In the genomic region with DNA sequence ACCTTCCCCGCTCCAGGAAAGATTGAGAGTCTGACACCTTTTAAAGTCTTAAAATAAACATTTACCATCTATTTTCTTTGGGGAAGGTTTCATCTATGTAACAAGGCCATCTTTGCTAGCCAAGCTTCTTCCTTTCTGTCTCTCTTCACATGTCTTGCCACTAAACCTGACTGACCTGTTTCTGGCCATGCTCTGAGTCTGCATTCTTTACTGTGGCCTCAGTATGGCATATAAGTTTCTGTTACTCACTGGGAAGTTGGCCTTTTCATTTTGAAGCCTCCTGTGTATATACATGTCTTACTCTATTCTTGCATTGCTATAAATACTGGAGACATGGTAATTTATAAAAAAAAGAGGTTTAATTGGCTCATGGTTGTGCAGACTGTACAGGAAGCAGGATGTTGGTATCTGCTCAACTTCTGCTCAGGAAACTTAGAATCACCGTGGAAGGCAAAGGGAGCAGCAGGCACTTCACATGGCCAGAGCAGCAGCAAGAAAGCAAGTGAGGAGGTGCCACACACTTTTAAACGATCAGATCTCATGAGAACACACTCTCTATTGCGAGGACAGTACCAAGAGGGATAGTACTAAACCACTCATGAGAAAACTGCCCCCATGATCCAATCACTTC, we compare ENCODE assay signal across 15 cellular contexts. TPM values are rescaled to one million over a fixed set of nuclear protein-coding genes. Genes with fewer than 3 reads are reported as not detected.
A peak's percentile ranks its signal among the peaks of the same experiment; 100 is the strongest.
DNase-seq lines count a peak whose midpoint lies in the region; ATAC-seq, FAIRE-seq and TF ChIP-seq lines count a peak whose summit lies in the region.
"Had no signal": no experiment of that assay in that cellular context is flagged by ENCODE, and none has a peak within 500 bp of the region (broad histone marks: within the 10 kb centered on the region; RNA-seq: fewer than 3 reads in every experiment).

No MANE protein-coding gene starts in this region.

- H3K9ac ChIP-seq in H9 (ENCODE audit: extremely low read depth, insufficient read length, low read length) = no peak overlapping the region

- H2BK12ac ChIP-seq in H9 (ENCODE audit: insufficient read length, low read depth, low read length) = peak overlapping the region; percentile 50

- no peaks in the 10 kb centered on the region for H3K23me2 ChIP-seq in H9 (ENCODE audit: insufficient read length, low read depth, low read length, poor library complexity, severe bottlenecking)

- H4K20me1 ChIP-seq in H9 (ENCODE audit: control insufficient read depth, insufficient read depth, insufficient read length) = no peaks in the 10 kb centered on the region

- no peak overlapping the region for H4K5ac ChIP-seq in H9 (ENCODE audit: insufficient read length, low read depth, low read length)

- H3K27me3 Mint-ChIP-seq in CD4-positive, alpha-beta T cell = no peaks in the 10 kb centered on the region
- H3K27me3 Mint-ChIP-seq in H9 (ENCODE audit: low read depth) (no peaks in the 10 kb centered on the region; the same call in 1 of the 2 replicates), WTC11 (ENCODE audit: low read depth) (no peaks in the 10 kb centered on the region)

- H3K18ac ChIP-seq in H9 (ENCODE audit: insufficient read length, low read depth, low read length) = peak overlapping the region; percentile 70

- peaks cover 6% of the 10 kb centered on the region; the same call in 1 of the 2 replicates for H3K4me1 ChIP-seq in H9 (ENCODE audit: insufficient read depth, low read length)
- H3K4me1 ChIP-seq: thyroid gland had no signal

- WGBS in H9 (ENCODE audit: extremely low coverage, insufficient read length, low lambda C conversion rate) = no CpG with 5 or more reads among the region's 4 CpGs

- H3K4me2 ChIP-seq in H9 (ENCODE audit: insufficient read depth, insufficient read length, low read length) = no peak overlapping the region

- H3K9me3 ChIP-seq in CD4-positive, alpha-beta T cell (ENCODE audit: control insufficient read depth, low read length) = no peaks in the 10 kb centered on the region
- H3K9me3 ChIP-seq in H9 (ENCODE audit: control insufficient read depth, low read depth, low read length) = no peaks in the 10 kb centered on the region
- H3K9me3 ChIP-seq: thyroid gland had no signal

- H3K36me3 Mint-ChIP-seq in CD4-positive, alpha-beta T cell (ENCODE audit: low read depth) = peaks cover 38% of the 10 kb centered on the region
- peaks cover 23 to 30% (median 25%) of the 10 kb centered on the region in 3 experiments; a peak in 6 of 7 replicates for H3K36me3 Mint-ChIP-seq in H9 (ENCODE audit: insufficient read depth in 1 of 3, low read depth in 3 of 3)
- peaks cover 22% of the 10 kb centered on the region for H3K36me3 Mint-ChIP-seq in WTC11

- no peak overlapping the region for H3K56ac ChIP-seq in H9 (ENCODE audit: insufficient read length, low read depth, low read length)

- TF ChIP-seq CTCF in CD4-positive, alpha-beta T cell (IDR thresholded peaks at IDR 0.05) = no peak
- TF ChIP-seq CTCF in H9 (conservative IDR thresholded peaks at IDR 0.05) (no peak), WTC11 (IDR thresholded peaks at IDR 0.05) (no peak)

- H3K4me3 Mint-ChIP-seq in CD4-positive, alpha-beta T cell = peak overlapping the region; percentile 6
- H3K4me3 Mint-ChIP-seq in H9 (no peak overlapping the region), WTC11 (no peak overlapping the region)

- H3K4ac ChIP-seq in H9 (ENCODE audit: low read depth, low read length) = no peak overlapping the region

- H3K23ac ChIP-seq in H9 (ENCODE audit: insufficient read length, low read depth, low read length) = no peak overlapping the region

- FAIRE-seq in frontal cortex (lab: Jason Lieb, UNC) = no peak
- FAIRE-seq: GM12891, TTC549 had no signal

- no peak overlapping the region for H2BK120ac ChIP-seq in H9 (ENCODE audit: low read depth, low read length, poor library complexity, severe bottlenecking)

- H2BK20ac ChIP-seq in H9 (ENCODE audit: low read depth, low read length, poor library complexity, severe bottlenecking) = no peak overlapping the region

- no peak overlapping the region for H2BK15ac ChIP-seq in H9 (ENCODE audit: low read depth, low read length)

- no peaks in the 10 kb centered on the region for H3K9me3 Mint-ChIP-seq in CD4-positive, alpha-beta T cell
- H3K9me3 Mint-ChIP-seq in H9 = no peaks in the 10 kb centered on the region
- no peaks in the 10 kb centered on the region for H3K9me3 Mint-ChIP-seq in WTC11

- H3K4me1 Mint-ChIP-seq in CD4-positive, alpha-beta T cell (ENCODE audit: low read depth) = peaks cover 33% of the 10 kb centered on the region
- peaks cover 27 to 30% of the 10 kb centered on the region in 2 experiments for H3K4me1 Mint-ChIP-seq in H9
- H3K4me1 Mint-ChIP-seq in WTC11 = peaks cover 32% of the 10 kb centered on the region

- H3T11ph ChIP-seq in H9 (ENCODE audit: low read length) = no peak overlapping the region

- H2AK5ac ChIP-seq in H9 (ENCODE audit: insufficient read length, low read length) = peak overlapping the region; percentile 46

- no peaks in the 10 kb centered on the region for H3K79me2 ChIP-seq in H9 (ENCODE audit: insufficient read depth, low read length)

- POLR2A ChIA-PET in CD4-positive, alpha-beta T cell (lab: Charles Lee) = interaction anchor here (1.9 kb wide), 1 partner anchor 79 kb away, joined by 6 read pairs; the partner anchor contains the start of gene PUM3
- POLR2A ChIA-PET in WTC11 (lab: Charles Lee) = no interaction called here

- H4K8ac ChIP-seq in H9 (replicated peaks; ENCODE audit: insufficient read length, low read depth, low read length) = no peak overlapping the region

- CTCF ChIA-PET in CD4-positive, alpha-beta T cell (lab: Charles Lee) = no interaction called here
- CTCF ChIA-PET in WTC11 (lab: Charles Lee) = no interaction called here

- H4K91ac ChIP-seq in H9 (ENCODE audit: insufficient read length, low read depth, low read length) = no peak overlapping the region

- no peaks in the 10 kb centered on the region for H3K27me3 ChIP-seq in CD4-positive, alpha-beta T cell (ENCODE audit: control insufficient read depth, insufficient read depth, low read length)
- H3K27me3 ChIP-seq in H9 (ENCODE audit: insufficient read depth, low read length) = no peaks in the 10 kb centered on the region
- H3K27me3 ChIP-seq: dorsolateral prefrontal cortex, thyroid gland had no signal

- no peak overlapping the region for H2AFZ ChIP-seq in H9 (ENCODE audit: low read length)

- ATAC-seq in CD4-positive, alpha-beta T cell (ENCODE audit: poor library complexity) = peak; percentile 25
- ATAC-seq in WTC11 (peak; percentile 55), left lobe of liver (no peak)

- H3K14ac ChIP-seq in H9 (ENCODE audit: insufficient read depth, low read length) = peak overlapping the region; percentile 75; the same call in 1 of the 2 replicates

- H3K79me1 ChIP-seq in H9 (ENCODE audit: insufficient read depth, low read depth, low read length, poor library complexity, severe bottlenecking) = peaks cover 3% of the 10 kb centered on the region

- H2BK5ac ChIP-seq in H9 (ENCODE audit: insufficient read length, low read length) = no peak overlapping the region

- H3K27ac ChIP-seq in CD4-positive, alpha-beta T cell (ENCODE audit: low read depth, low read length) = peak overlapping the region; percentile 23
- H3K27ac ChIP-seq in H9 (ENCODE audit: insufficient read length, low read depth, low read length) = peak overlapping the region; percentile 76
- H3K27ac ChIP-seq: dorsolateral prefrontal cortex, thyroid gland had no signal

- no peak for DNase-seq in CD4-positive, alpha-beta T cell
- no peak for DNase-seq in H9
- no peak for DNase-seq in WTC11 (ENCODE audit: low spot score)
- DNase-seq in islet precursor cell = peak; percentile 76
- DNase-seq in frontal cortex (ENCODE audit: low spot score in 2 of 2) = no peak
- DNase-seq in NCI-H1105 treated with DMSO at 0.1 percent for 48 hours (lab: John Stamatoyannopoulos, UW) = no peak
- DNase-seq in left lobe of liver (ENCODE audit: low spot score) = no peak
- DNase-seq in NCI-H1092 (lab: John Stamatoyannopoulos, UW) = no peak
- DNase-seq: dorsolateral prefrontal cortex, NCI-H146, thyroid gland had no signal

- intact Hi-C loops in CD4-positive, alpha-beta T cell (cut with DNase I, micrococcal nuclease) = no loop called here

- H3K27ac Mint-ChIP-seq in CD4-positive, alpha-beta T cell = peak overlapping the region; percentile 79
- H3K27ac Mint-ChIP-seq in H9 (peak overlapping the region; percentile 5 to 88 (median 88); a peak in 6 of 7 replicates), WTC11 (peak overlapping the region; percentile 74)

TF ChIP-seq in WTC11, 78 proteins besides CTCF, POLR2A, EP300 and RAD21:
- TF ChIP-seq ZNF281 (CRISPR knock-in tag; IDR thresholded peaks at IDR 0.05) (no peak), CREM (CRISPR knock-in tag; IDR thresholded peaks at IDR 0.05) (no peak)

RNA-seq across cellular contexts. Expression of gene KCNV2, which starts 48.1 kb away (rescaled TPM):
- not detected for total RNA-seq in CD4-positive, alpha-beta T cell
- not detected in 2 replicates for total RNA-seq in H9 (2021)
- not detected in 3 replicates for total RNA-seq in WTC11 (2021)
- total RNA-seq in frontal cortex = not detected
- not detected for total RNA-seq in left lobe of liver
- total RNA-seq: glomerular endothelial cell, lung, thyroid gland had no signal
